7 cellular contexts compared by ENCODE assay signal in genomic region chr9:93575706-93576295, GRCh38. TPM values are rescaled to one million over a fixed set of nuclear protein-coding genes. Genes with fewer than 3 reads are reported as not detected.
A peak's percentile ranks its signal among the peaks of the same experiment; 100 is the strongest.
DNase-seq lines count a peak whose midpoint lies in the region; ATAC-seq and TF ChIP-seq lines count a peak whose summit lies in the region.

No MANE protein-coding gene starts in this region.

- H3K27ac Mint-ChIP-seq in T-helper 17 cell, result peak overlapping the region; percentile 91

- H3K36me3 ChIP-seq in iPS-15b (ENCODE audit: control insufficient read depth, insufficient read depth, low read length) (no peaks in the 10 kb centered on the region), skeletal muscle satellite cell (ENCODE audit: insufficient read depth, low read length) (no peaks in the 10 kb centered on the region)

- H3K27me3 ChIP-seq in iPS-15b (ENCODE audit: control insufficient read depth, insufficient read depth, low read length) (peaks cover 3% of the 10 kb centered on the region), skeletal muscle satellite cell (ENCODE audit: control insufficient read depth, insufficient read depth, low read length) (no peaks in the 10 kb centered on the region)

- H3K4me1 Mint-ChIP-seq in T-helper 17 cell, result peaks cover 40% of the 10 kb centered on the region

- no peak for TF ChIP-seq CTCF in astrocyte of the spinal cord (IDR thresholded peaks at IDR 0.05; ENCODE audit: low read depth, low read length)

- H3K4me1 ChIP-seq in iPS-15b (ENCODE audit: control insufficient read depth, insufficient read depth, low read length), result peaks cover 5% of the 10 kb centered on the region
- peaks cover 21% of the 10 kb centered on the region for H3K4me1 ChIP-seq in skeletal muscle satellite cell (ENCODE audit: control insufficient read depth, insufficient read depth, low read length)

- H3K36me3 Mint-ChIP-seq in T-helper 17 cell (ENCODE audit: low read depth), result no peaks in the 10 kb centered on the region

- DNase-seq in T-helper 17 cell (peak; percentile 21 to 41 (median 39)), astrocyte of the spinal cord (ENCODE audit: low read depth, low spot score) (peak; percentile 36)

- H3K9ac ChIP-seq in iPS-15b (ENCODE audit: low read depth, low read length) (peak overlapping the region; percentile 54), skeletal muscle satellite cell (ENCODE audit: low read depth, low read length) (peak overlapping the region; percentile 91)

- H3K27me3 Mint-ChIP-seq in T-helper 17 cell, result no peaks in the 10 kb centered on the region

- H3K4me3 ChIP-seq in astrocyte of the spinal cord (ENCODE audit: low read depth, low read length) (peak overlapping the region; percentile 70), iPS-15b (ENCODE audit: low read depth, low read length) (peak overlapping the region; percentile 55), skeletal muscle satellite cell (ENCODE audit: low read length) (peak overlapping the region; percentile 94)

- peak overlapping the region; percentile 90 for H3K4me3 Mint-ChIP-seq in T-helper 17 cell

- H3K4me2 ChIP-seq in skeletal muscle satellite cell (ENCODE audit: low read length), result peak overlapping the region; percentile 99

- in situ Hi-C loops in astrocyte of the spinal cord (cut with HindIII; ENCODE audit: low sequenced_read_pairs), result no loop called here

- H3K9me3 ChIP-seq in T-helper 17 cell (ENCODE audit: control insufficient read depth, low read length, poor library complexity, severe bottlenecking) (no peaks in the 10 kb centered on the region), iPS-15b (ENCODE audit: control insufficient read depth, insufficient read depth, low read length) (no peaks in the 10 kb centered on the region), skeletal muscle satellite cell (replicated peaks; ENCODE audit: low read length) (peaks cover 4% of the 10 kb centered on the region)

- ATAC-seq in GM18867 (IDR thresholded peaks at IDR 0.05; ENCODE audit: unreplicated experiment) (peak; percentile 42), HG03521 (IDR thresholded peaks at IDR 0.05; ENCODE audit: unreplicated experiment) (peak; percentile 24), T-helper 17 cell (peak; percentile 53), HG02938 (IDR thresholded peaks at IDR 0.05; ENCODE audit: unreplicated experiment) (no peak)

RNA-seq across cellular contexts. Expression of gene PHF2, which starts 0.6 kb away (rescaled TPM):
- 10 to 100 TPM; 24.8 to 27.1 TPM for total RNA-seq in T-helper 17 cell
- total RNA-seq in skeletal muscle satellite cell (2012; rRNA removed), result 7.0 and 7.4 TPM in 2 replicates
